ENCODE assay signal across 29 cellular contexts in genomic region chr3:127003601-127004280, GRCh38. TPM values are rescaled to one million over a fixed set of nuclear protein-coding genes. Genes with fewer than 3 reads are reported as not detected.
DNase-seq lines count a peak whose midpoint lies in the region; ATAC-seq and TF ChIP-seq lines count a peak whose summit lies in the region.
"Had no signal": no experiment of that assay in that cellular context is flagged by ENCODE, and none has a peak within 500 bp of the region (broad histone marks: within the 10 kb centered on the region; RNA-seq: fewer than 3 reads in every experiment).

No MANE protein-coding gene starts in this region.

- H3K27ac ChIP-seq in GM23338 (ENCODE audit: low read depth) (0 out of 2 replicates have a peak overlapping the region, but pooled peaks have one; percentile 14), iPS-20b (ENCODE audit: low read length) (peak overlapping the region; percentile 56), thymus (ENCODE audit: low read depth) (peak overlapping the region; percentile 46), thyroid gland (no peak overlapping the region)
- H3K27ac ChIP-seq: neural progenitor cell, PC-9, right atrium auricular region, testis had no signal

- 91% methylated on average over 7 of the region's 7 CpGs for WGBS in thymus
- 90 to 98% methylated on average over 2 to 6 of the region's 7 CpGs for WGBS in thyroid gland, 2 donors

- no peak overlapping the region for H3K4me2 ChIP-seq in GM23338
- H3K4me2 ChIP-seq: neural progenitor cell, PC-9 had no signal

- intact Hi-C loops in thyroid gland (cut with DNase I): no loop called here

- no peak overlapping the region for H3K9ac ChIP-seq in iPS-20b (ENCODE audit: low read depth, low read length)
- H3K9ac ChIP-seq: neural progenitor cell had no signal

- TF ChIP-seq POLR2A in thyroid gland (IDR thresholded peaks at IDR 0.05): no peak

- H3K27ac Mint-ChIP-seq in GM23338: peak overlapping the region; percentile 62; the same call in 1 of the 2 replicates
- peak overlapping the region; percentile 84; the same call in 1 of the 2 replicates for H3K27ac Mint-ChIP-seq in WTC11
- H3K27ac Mint-ChIP-seq: activated CD4-positive, alpha-beta T cell treated with anti-CD3 and anti-CD28 coated beads for 36 hours; activated CD8-positive, alpha-beta T cell treated with anti-CD3 and anti-CD28 coated beads, Interleukin-2, amount 10 ng/mL, durations not matched to agents 7 days and 5 days; activated T-helper 2 cell treated with anti-CD3 and anti-CD28 coated beads, Interferon-gamma antibody, Interleukin-2, Interleukin-4, amounts not matched to agents 10 μg/mL and 5 μg/mL and 100 μg/mL, durations not matched to agents 14 hours and 24 hours and 36 hours; memory B cell; stimulated activated naive CD8-positive, alpha-beta T cell treated with anti-CD3 and anti-CD28 coated beads, Interleukin-15, Interleukin-2, amounts not matched to agents 100 ng/mL and 50 ng/mL, for 24 hours had no signal

- POLR2A ChIA-PET in WTC11 (lab: Charles Lee): no interaction called here

- H4K20me1 ChIP-seq in GM23338 (replicated peaks; ENCODE audit: insufficient read depth): no peaks in the 10 kb centered on the region; the same call in 1 of the 2 replicates

- peaks cover 15% of the 10 kb centered on the region for H3K4me1 Mint-ChIP-seq in GM23338
- peaks cover 16% of the 10 kb centered on the region for H3K4me1 Mint-ChIP-seq in WTC11
- H3K4me1 Mint-ChIP-seq: activated CD4-positive, alpha-beta T cell treated with anti-CD3 and anti-CD28 coated beads for 36 hours had no signal

- H3K4me3 Mint-ChIP-seq in GM23338 (no peak overlapping the region), WTC11 (no peak overlapping the region)
- H3K4me3 Mint-ChIP-seq: activated CD4-positive, alpha-beta T cell treated with anti-CD3 and anti-CD28 coated beads for 36 hours; activated CD8-positive, alpha-beta T cell treated with anti-CD3 and anti-CD28 coated beads, Interleukin-2, amount 10 ng/mL, durations not matched to agents 7 days and 5 days; memory B cell; neural progenitor cell; stimulated activated naive CD8-positive, alpha-beta T cell treated with anti-CD3 and anti-CD28 coated beads, Interleukin-15, Interleukin-2, amounts not matched to agents 100 ng/mL and 50 ng/mL, for 24 hours had no signal

- no peaks in the 10 kb centered on the region for H3K9me3 ChIP-seq in iPS-20b (ENCODE audit: insufficient read depth, low read depth, low read length)
- H3K9me3 ChIP-seq in thymus (ENCODE audit: control insufficient read depth): no peaks in the 10 kb centered on the region
- H3K9me3 ChIP-seq in thyroid gland: no peaks in the 10 kb centered on the region
- H3K9me3 ChIP-seq: breast epithelium, right atrium auricular region, testis had no signal

- H3K36me3 ChIP-seq in GM23338 (ENCODE audit: insufficient read depth) (no peaks in the 10 kb centered on the region), iPS-20b (ENCODE audit: insufficient read depth, low read depth, low read length) (peaks cover 19% of the 10 kb centered on the region; the same call in 1 of the 2 replicates), thymus (ENCODE audit: control insufficient read depth, insufficient read depth) (peaks cover 5% of the 10 kb centered on the region), thyroid gland (no peaks in the 10 kb centered on the region)
- H3K36me3 ChIP-seq: breast epithelium, neural progenitor cell, right atrium auricular region had no signal

- CTCF ChIA-PET in WTC11 (lab: Charles Lee): interaction anchor here (1.1 to 1.2 kb wide), 2 partner anchors 9 to 20 kb away, joined by 3 read pairs; no protein-coding TSS in a partner anchor

- H3K4me1 ChIP-seq in GM23338 (ENCODE audit: insufficient read depth) (peaks cover 10% of the 10 kb centered on the region; the same call in 1 of the 2 replicates), iPS-20b (ENCODE audit: insufficient read depth, low read length) (peaks cover 9% of the 10 kb centered on the region), thymus (ENCODE audit: control insufficient read depth, insufficient read depth, low read length) (no peaks in the 10 kb centered on the region), thyroid gland (peaks cover 16 to 22% of the 10 kb centered on the region in 2 donors)

- H3K36me3 Mint-ChIP-seq in GM23338 (ENCODE audit: low read depth): peaks cover 6% of the 10 kb centered on the region; the same call in 2 of the 3 replicates
- H3K36me3 Mint-ChIP-seq in WTC11: peaks cover 7% of the 10 kb centered on the region

- peaks cover 7% of the 10 kb centered on the region for H3K27me3 Mint-ChIP-seq in GM23338 (ENCODE audit: insufficient read depth, low read depth, poor library complexity)
- no peaks in the 10 kb centered on the region for H3K27me3 Mint-ChIP-seq in WTC11 (ENCODE audit: low read depth)
- H3K27me3 Mint-ChIP-seq: activated CD4-positive, alpha-beta T cell treated with anti-CD3 and anti-CD28 coated beads for 36 hours; memory B cell; stimulated activated naive CD8-positive, alpha-beta T cell treated with anti-CD3 and anti-CD28 coated beads, Interleukin-15, Interleukin-2, amounts not matched to agents 100 ng/mL and 50 ng/mL, for 24 hours had no signal

- DNase-seq in GM23338 (ENCODE audit: low spot score): no peak
- no peak for DNase-seq in WTC11 (ENCODE audit: low spot score)
- no peak for DNase-seq in NCI-H69 (lab: John Stamatoyannopoulos, UW)
- no peak for DNase-seq in thyroid gland
- DNase-seq: activated CD4-positive, alpha-beta T cell treated with anti-CD3 and anti-CD28 coated beads for 36 hours; activated CD8-positive, alpha-beta T cell treated with anti-CD3 and anti-CD28 coated beads, Interleukin-2, amount 10 ng/mL, durations not matched to agents 7 days and 5 days; activated naive CD4-positive, alpha-beta T cell treated with anti-CD3 and anti-CD28 coated beads, Interleukin-2, amount 50 U/mL, for 16 hours; amniotic stem cell; C1 segment of cervical spinal cord; COR-L47; DND-41; Kasumi-1; MV-4-11; NCI-H1436; NCI-H2081; NCI-H226; SHP77 treated with DMSO at 0.1 percent for 48 hours; stimulated activated CD4-positive, alpha-beta T cell treated with anti-CD3 and anti-CD28 coated beads, Interleukin-1b, Interleukin-23, amount 100 ng/mL, for 48 hours; testis had no signal

- H2AFZ ChIP-seq in GM23338: no peak overlapping the region
- H2AFZ ChIP-seq: neural progenitor cell, PC-9 had no signal

- H3K27me3 ChIP-seq in GM23338 (ENCODE audit: insufficient read depth): no peaks in the 10 kb centered on the region
- no peaks in the 10 kb centered on the region for H3K27me3 ChIP-seq in iPS-20b (ENCODE audit: insufficient read depth, low read length)
- no peaks in the 10 kb centered on the region for H3K27me3 ChIP-seq in thymus (ENCODE audit: control insufficient read depth, insufficient read depth)
- H3K27me3 ChIP-seq in thyroid gland: no peaks in the 10 kb centered on the region
- H3K27me3 ChIP-seq: breast epithelium, neural progenitor cell, right atrium auricular region, testis had no signal

- H3K9me2 ChIP-seq in GM23338 (ENCODE audit: insufficient read depth): no peaks in the 10 kb centered on the region

- TF ChIP-seq CTCF in GM23338 (conservative IDR thresholded peaks at IDR 0.05; ENCODE audit: low read depth in 2 of 2): no peak
- no peak for TF ChIP-seq CTCF in WTC11 (IDR thresholded peaks at IDR 0.05)
- TF ChIP-seq CTCF in thyroid gland (IDR thresholded peaks at IDR 0.05): no peak

- ATAC-seq in GM23338 (no peak), WTC11 (no peak), GM19467 (IDR thresholded peaks at IDR 0.05; ENCODE audit: unreplicated experiment) (no peak)
- ATAC-seq: activated CD4-positive, alpha-beta T cell treated with anti-CD3 and anti-CD28 coated beads for 36 hours; activated CD8-positive, alpha-beta T cell treated with anti-CD3 and anti-CD28 coated beads, Interleukin-2, amount 10 ng/mL, durations not matched to agents 7 days and 5 days had no signal

- no peaks in the 10 kb centered on the region for H3F3A ChIP-seq in GM23338 (replicated peaks; ENCODE audit: low read depth)

- H3K4me3 ChIP-seq in GM23338 (no peak overlapping the region), iPS-20b (ENCODE audit: low read length) (no peak overlapping the region), thymus (ENCODE audit: low read length) (no peak overlapping the region), thyroid gland (replicated peaks in 1 of 3) (no peak overlapping the region)
- H3K4me3 ChIP-seq: neural progenitor cell, PC-9, right atrium auricular region, testis had no signal

- no peaks in the 10 kb centered on the region for H3K79me2 ChIP-seq in GM23338 (replicated peaks; ENCODE audit: insufficient read depth)

- no peaks in the 10 kb centered on the region; the same call in 2 of the 3 replicates for H3K9me3 Mint-ChIP-seq in GM23338
- H3K9me3 Mint-ChIP-seq in WTC11: no peaks in the 10 kb centered on the region
- H3K9me3 Mint-ChIP-seq: activated T-helper 2 cell treated with anti-CD3 and anti-CD28 coated beads, Interferon-gamma antibody, Interleukin-2, Interleukin-4, amounts not matched to agents 10 μg/mL and 5 μg/mL and 100 μg/mL, durations not matched to agents 14 hours and 24 hours and 36 hours; memory B cell; neural progenitor cell; stimulated activated naive CD8-positive, alpha-beta T cell treated with anti-CD3 and anti-CD28 coated beads, Interleukin-15, Interleukin-2, amounts not matched to agents 100 ng/mL and 50 ng/mL, for 24 hours had no signal

TF ChIP-seq in GM23338, 12 proteins besides CTCF, POLR2A, EP300 and RAD21 (continues in another document):
- TF ChIP-seq ZNF114 (CRISPR knock-in tag; IDR thresholded peaks at IDR 0.05): no peak
- no peak for TF ChIP-seq STAT1 (IDR thresholded peaks at IDR 0.05; ENCODE audit: unreplicated experiment)
- no peak for TF ChIP-seq CREB1 (CRISPR knock-in tag; IDR thresholded peaks at IDR 0.05; ENCODE audit: low read depth)

TF ChIP-seq in WTC11, 78 proteins besides CTCF, POLR2A, EP300 and RAD21 (continues in another document):
- no peak for TF ChIP-seq ZNF671 (CRISPR knock-in tag; IDR thresholded peaks at IDR 0.05)
- no peak for TF ChIP-seq NFATC4 (CRISPR knock-in tag; IDR thresholded peaks at IDR 0.05)
- TF ChIP-seq ZBTB21 (CRISPR knock-in tag; IDR thresholded peaks at IDR 0.05; ENCODE audit: borderline replicate concordance): no peak
- TF ChIP-seq E2F4 (CRISPR knock-in tag; IDR thresholded peaks at IDR 0.05; ENCODE audit: borderline replicate concordance, low read depth): no peak
- TF ChIP-seq ZNF232 (CRISPR knock-in tag; IDR thresholded peaks at IDR 0.05): no peak

RNA-seq across cellular contexts. Expression of gene PLXNA1, which starts 20.8 kb away (rescaled TPM):
- total RNA-seq in GM23338 (2014; rRNA removed; shearing (Covaris generic)): 73.5 and 80.2 TPM in 2 replicates
- polyA plus RNA-seq in GM23338 (2016; fragmentation: Nextera tagmentation; extraction: Ambion mirVana): 10.6 and 11.0 TPM in 2 replicates
- 53.0 to 55.0 TPM (median 53.8 TPM) in 3 replicates for total RNA-seq in WTC11 (2021)
- polyA plus RNA-seq in thymus: 9.6 TPM
- 10 to 100 TPM; 16.0 to 28.0 (median 22.8) TPM for total RNA-seq in thyroid gland

Comparison
In these comparisons a context has a peak if more than half of its experiments do, and no peak if none do; other contexts are left out.
1. H3K27ac ChIP-seq: peak in GM23338 (single experiment), iPS-20b (single experiment) and thymus (single experiment); none in thyroid gland (0 of 3).